Comparison of ENCODE assay signal across 32 cellular contexts in genomic region chr12:4957781-4958180, GRCh38. TPM values are rescaled to one million over a fixed set of nuclear protein-coding genes. Genes with fewer than 3 reads are reported as not detected.
"Had no signal": no experiment of that assay in that cellular context is flagged by ENCODE, and none has a peak within 500 bp of the region (broad histone marks: within the 10 kb centered on the region; RNA-seq: fewer than 3 reads in every experiment).

No MANE protein-coding gene starts in this region.

- H3K27ac Mint-ChIP-seq: activated CD4-positive, alpha-beta memory T cell treated with anti-CD3 and anti-CD28 coated beads for 36 hours; activated CD4-positive, alpha-beta T cell treated with anti-CD3 and anti-CD28 coated beads for 36 hours; activated CD4-positive, alpha-beta T cell treated with anti-CD3 and anti-CD28 coated beads, Interleukin-2, amount 10 ng/mL, durations not matched to agents 7 days and 5 days; activated naive CD4-positive, alpha-beta T cell treated with anti-CD3 and anti-CD28 coated beads, Interleukin-2, amount 10 ng/mL, durations not matched to agents 7 days and 5 days; activated naive CD8-positive, alpha-beta T cell; activated naive CD8-positive, alpha-beta T cell treated with anti-CD3 and anti-CD28 coated beads, Interleukin-2, amount 50 U/mL, for 24 hours; activated T-helper 1 cell treated with anti-CD3 and anti-CD28 coated beads, Interleukin-12 subunit alpha, Interleukin-12 subunit beta, Interleukin-2, Interleukin-4 antibody, amounts not matched to agents 30 ng/mL and 10 ng/mL and 1 ng/mL, durations not matched to agents 14 hours and 24 hours and 36 hours; T-helper 1 cell treated with Interleukin-12 subunit alpha and Interleukin-12 subunit beta and Interleukin-4 antibody, amounts not matched to agents 30 μg/mL and 1 μg/mL, for 36 hours; T-helper 2 cell treated with Interferon-gamma antibody and Interleukin-4, amounts not matched to agents 5 μg/mL and 100 μg/mL, for 36 hours; WTC11 had no signal

- ATAC-seq: activated CD4-positive, alpha-beta T cell treated with anti-CD3 and anti-CD28 coated beads for 36 hours; activated CD4-positive, CD25-positive, alpha-beta regulatory T cell treated with anti-CD3 and anti-CD28 coated beads, Interleukin-2, amount 50 U/mL, for 24 hours; activated naive CD8-positive, alpha-beta T cell treated with anti-CD3 and anti-CD28 coated beads, Interleukin-2, amount 50 U/mL, for 24 hours; activated T-cell treated with anti-CD3 and anti-CD28 coated beads, Interleukin-2, amount 50 U/mL, for 4 hours; K562; PC-3; WTC11 had no signal

- H3K9me3 ChIP-seq: Peyer's patch, SJSA1, SK-N-SH had no signal

- H3K4me1 Mint-ChIP-seq: activated CD4-positive, alpha-beta T cell treated with anti-CD3 and anti-CD28 coated beads for 36 hours; activated CD4-positive, alpha-beta T cell treated with anti-CD3 and anti-CD28 coated beads, Interleukin-2, amount 10 ng/mL, durations not matched to agents 7 days and 5 days; activated naive CD4-positive, alpha-beta T cell treated with anti-CD3 and anti-CD28 coated beads, Interleukin-2, amount 10 ng/mL, durations not matched to agents 7 days and 5 days; activated naive CD8-positive, alpha-beta T cell treated with anti-CD3 and anti-CD28 coated beads, Interleukin-2, amount 50 U/mL, for 24 hours had no signal

- DNase-seq: activated CD4-positive, alpha-beta memory T cell treated with anti-CD3 and anti-CD28 coated beads for 36 hours; activated CD4-positive, alpha-beta T cell treated with anti-CD3 and anti-CD28 coated beads for 36 hours; activated CD4-positive, alpha-beta T cell treated with anti-CD3 and anti-CD28 coated beads, Interleukin-2, amount 10 ng/mL, durations not matched to agents 7 days and 5 days; activated CD8-positive, alpha-beta memory T cell treated with anti-CD3 and anti-CD28 coated beads, Interleukin-2, amount 50 U/mL, for 4 hours; activated naive CD4-positive, alpha-beta T cell treated with anti-CD3 and anti-CD28 coated beads, Interleukin-2, amount 10 ng/mL, durations not matched to agents 7 days and 5 days; activated naive CD8-positive, alpha-beta T cell treated with anti-CD3 and anti-CD28 coated beads, Interleukin-2, amount 50 U/mL, for 24 hours; activated T-cell treated with anti-CD3 and anti-CD28 coated beads for 4 hours; activated T-cell treated with anti-CD3 and anti-CD28 coated beads, Interleukin-2, amount 50 U/mL, for 4 hours; brain microvascular endothelial cell; central memory CD4-positive, alpha-beta T cell; NCI-H1092 treated with DMSO at 0.1 percent for 48 hours; NCI-H1417; NCI-H146; NCI-H2029 treated with DMSO at 0.1 percent for 48 hours; NCI-H2107; NCI-H2171; NCI-H524 treated with DMSO at 0.1 percent for 48 hours; NK-92 treated with Interleukin-12 subunit alpha and Interleukin-12 subunit beta, amount 100 ng/mL, for 24 hours; PC-3; Peyer's patch; RPMI8226; SHP77 treated with DMSO at 0.1 percent for 48 hours; SK-N-SH had no signal

- H3K36me3 ChIP-seq: brain microvascular endothelial cell, Peyer's patch, SJSA1 had no signal

- H3K4me3 ChIP-seq: K562, Peyer's patch, SJSA1 had no signal

- H3K27me3 ChIP-seq: brain microvascular endothelial cell, Peyer's patch had no signal

- H3K4me1 ChIP-seq: Peyer's patch had no signal

- H3K9ac ChIP-seq: SK-N-SH had no signal

- H3K4me3 Mint-ChIP-seq: activated CD4-positive, alpha-beta memory T cell treated with anti-CD3 and anti-CD28 coated beads for 36 hours; activated CD4-positive, alpha-beta T cell treated with anti-CD3 and anti-CD28 coated beads for 36 hours; activated CD4-positive, alpha-beta T cell treated with anti-CD3 and anti-CD28 coated beads, Interleukin-2, amount 10 ng/mL, durations not matched to agents 7 days and 5 days; activated naive CD4-positive, alpha-beta T cell treated with anti-CD3 and anti-CD28 coated beads, Interleukin-2, amount 10 ng/mL, durations not matched to agents 7 days and 5 days; activated naive CD8-positive, alpha-beta T cell; activated naive CD8-positive, alpha-beta T cell treated with anti-CD3 and anti-CD28 coated beads, Interleukin-2, amount 50 U/mL, for 24 hours; activated T-cell treated with anti-CD3 and anti-CD28 coated beads, Interleukin-2, amount 50 U/mL, for 4 hours; activated T-helper 1 cell treated with anti-CD3 and anti-CD28 coated beads, Interleukin-12 subunit alpha, Interleukin-12 subunit beta, Interleukin-2, Interleukin-4 antibody, amounts not matched to agents 30 ng/mL and 10 ng/mL and 1 ng/mL, durations not matched to agents 14 hours and 24 hours and 36 hours; T-helper 1 cell treated with Interleukin-12 subunit alpha and Interleukin-12 subunit beta and Interleukin-4 antibody, amounts not matched to agents 30 μg/mL and 1 μg/mL, for 36 hours; T-helper 2 cell treated with Interferon-gamma antibody and Interleukin-4, amounts not matched to agents 5 μg/mL and 100 μg/mL, for 36 hours; WTC11 had no signal

- H3K27ac ChIP-seq: brain microvascular endothelial cell, Peyer's patch, SJSA1 had no signal

- H3K36me3 Mint-ChIP-seq: activated CD4-positive, alpha-beta memory T cell treated with anti-CD3 and anti-CD28 coated beads for 36 hours; activated naive CD4-positive, alpha-beta T cell treated with anti-CD3 and anti-CD28 coated beads, Interleukin-2, amount 10 ng/mL, durations not matched to agents 7 days and 5 days; activated naive CD8-positive, alpha-beta T cell; WTC11 had no signal

- H3K9me3 Mint-ChIP-seq: activated CD4-positive, alpha-beta memory T cell treated with anti-CD3 and anti-CD28 coated beads for 36 hours; activated CD4-positive, alpha-beta T cell treated with anti-CD3 and anti-CD28 coated beads, Interleukin-2, amount 10 ng/mL, durations not matched to agents 7 days and 5 days; activated naive CD4-positive, alpha-beta T cell treated with anti-CD3 and anti-CD28 coated beads, Interleukin-2, amount 10 ng/mL, durations not matched to agents 7 days and 5 days; activated naive CD8-positive, alpha-beta T cell treated with anti-CD3 and anti-CD28 coated beads, Interleukin-2, amount 50 U/mL, for 24 hours; activated T-cell treated with anti-CD3 and anti-CD28 coated beads, Interleukin-2, amount 50 U/mL, for 4 hours; activated T-helper 1 cell treated with anti-CD3 and anti-CD28 coated beads, Interleukin-12 subunit alpha, Interleukin-12 subunit beta, Interleukin-2, Interleukin-4 antibody, amounts not matched to agents 30 ng/mL and 10 ng/mL and 1 ng/mL, durations not matched to agents 14 hours and 24 hours and 36 hours; T-helper 1 cell treated with Interleukin-12 subunit alpha and Interleukin-12 subunit beta and Interleukin-4 antibody, amounts not matched to agents 30 μg/mL and 1 μg/mL, for 36 hours; T-helper 2 cell treated with Interferon-gamma antibody and Interleukin-4, amounts not matched to agents 5 μg/mL and 100 μg/mL, for 36 hours; WTC11 had no signal

RNA-seq across cellular contexts. Expression of gene KCNA1, which starts 48.1 kb away (rescaled TPM):
- total RNA-seq: activated CD4-positive, alpha-beta memory T cell treated with anti-CD3 and anti-CD28 coated beads for 36 hours; activated CD4-positive, alpha-beta T cell treated with anti-CD3 and anti-CD28 coated beads for 36 hours; activated CD4-positive, alpha-beta T cell treated with anti-CD3 and anti-CD28 coated beads, Interleukin-2, amount 10 ng/mL, durations not matched to agents 7 days and 5 days; activated T-helper 1 cell treated with anti-CD3 and anti-CD28 coated beads, Interleukin-12 subunit alpha, Interleukin-12 subunit beta, Interleukin-2, Interleukin-4 antibody, amounts not matched to agents 30 ng/mL and 10 ng/mL and 1 ng/mL, durations not matched to agents 14 hours and 24 hours and 36 hours; K562; M059J; PC-3; Peyer's patch; SJSA1 had no signal
- polyA plus RNA-seq: K562, SK-N-SH had no signal
